23 cellular contexts compared by ENCODE assay signal in the genomic region with DNA sequence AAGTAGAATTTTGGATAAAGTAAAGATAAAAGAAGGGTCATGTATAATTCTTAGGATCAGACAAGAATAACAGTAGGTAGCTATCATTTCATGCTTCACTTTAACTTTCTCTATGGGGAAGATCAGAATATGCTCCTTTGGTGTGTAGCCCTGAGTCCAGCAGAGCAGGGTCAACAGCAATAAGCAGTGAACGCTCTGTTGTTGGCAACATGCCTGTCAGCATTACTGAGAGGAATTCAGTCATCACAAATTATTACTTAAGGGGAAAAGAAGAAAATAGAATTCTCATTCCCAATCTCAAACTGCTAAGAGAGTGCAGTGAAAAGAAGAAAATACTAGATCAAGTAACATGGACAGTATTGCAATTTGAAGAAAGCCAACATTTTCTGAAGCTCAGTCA.
DNase-seq lines count a peak whose midpoint lies in the region; TF ChIP-seq lines count a peak whose summit lies in the region.
"Had no signal": no experiment of that assay in that cellular context is flagged by ENCODE, and none has a peak within 500 bp of the region (broad histone marks: within the 10 kb centered on the region; RNA-seq: fewer than 3 reads in every experiment).

No MANE protein-coding gene starts in this region.

- H3K9me3 ChIP-seq in vagina: no peaks in the 10 kb centered on the region
- H3K9me3 ChIP-seq: prostate gland, transverse colon had no signal

- DNase-seq in M059J (ENCODE audit: low read depth): peak; percentile 59
- DNase-seq in astrocyte of the cerebellum (ENCODE audit: low read depth): peak; percentile 54
- peak; percentile 38 for DNase-seq in fibroblast of the aortic adventitia (ENCODE audit: low read depth)
- peak; percentile 49 for DNase-seq in smooth muscle cell of the brain vasculature (ENCODE audit: low read depth, low spot score)
- DNase-seq in A172 (ENCODE audit: low spot score): no peak
- DNase-seq in vagina (ENCODE audit: extremely low spot score in 2 of 2): no peak
- no peak for DNase-seq in SW480 (ENCODE audit: low spot score)
- DNase-seq: activated CD4-positive, alpha-beta T cell treated with anti-CD3 and anti-CD28 coated beads for 4 hours; activated T-cell treated with anti-CD3 and anti-CD28 coated beads for 4 hours; aorta; C1 segment of cervical spinal cord; DMS79; GF-D8; HCEC 1CT; KBM-7; MM.1S; NCI-H2029; NCI-H226; small intestine; stimulated activated CD4-positive, alpha-beta T cell treated with anti-CD3 and anti-CD28 coated beads, Interleukin-2, amount 100 ng/mL, for 24 hours; transverse colon had no signal

- intact Hi-C loops in vagina (cut with DNase I): loop anchor here (5.0 kb wide), 1 partner anchor 1891 kb away; no protein-coding TSS in a partner anchor

- no peaks in the 10 kb centered on the region for H3K27me3 ChIP-seq in vagina
- H3K27me3 ChIP-seq: transverse colon had no signal

- no peaks in the 10 kb centered on the region for H3K4me1 ChIP-seq in vagina
- H3K4me1 ChIP-seq: prostate gland, transverse colon had no signal

- no peaks in the 10 kb centered on the region for H3K36me3 ChIP-seq in vagina
- H3K36me3 ChIP-seq: prostate gland, transverse colon had no signal

- no peak for TF ChIP-seq POLR2A in vagina (IDR thresholded peaks at IDR 0.05)

- no peak for TF ChIP-seq CTCF in astrocyte of the cerebellum (IDR thresholded peaks at IDR 0.05; ENCODE audit: low read depth, low read length, missing control alignments)
- TF ChIP-seq CTCF in fibroblast of the aortic adventitia (IDR thresholded peaks at IDR 0.05; ENCODE audit: insufficient read depth, low read length): no peak
- TF ChIP-seq CTCF in vagina (IDR thresholded peaks at IDR 0.05): no peak

- H3K27ac ChIP-seq in vagina: no peak overlapping the region
- H3K27ac ChIP-seq: prostate gland, transverse colon, VCaP had no signal

- H3K4me3 ChIP-seq in astrocyte of the cerebellum (ENCODE audit: low read depth, low read length) (no peak overlapping the region), fibroblast of the aortic adventitia (ENCODE audit: low read depth, low read length) (no peak overlapping the region), vagina (no peak overlapping the region)
- H3K4me3 ChIP-seq: prostate gland, transverse colon had no signal

- in situ Hi-C loops in astrocyte of the cerebellum (cut with HindIII; ENCODE audit: low sequenced_read_pairs): no loop called here

Comparison
In these comparisons a context has a peak if more than half of its experiments do, and no peak if none do; other contexts are left out.
1. DNase-seq: peak in M059J (single experiment), astrocyte of the cerebellum (single experiment), fibroblast of the aortic adventitia (single experiment) and smooth muscle cell of the brain vasculature (single experiment); none in A172 (single experiment), vagina (0 of 2) and SW480 (single experiment).